ENCODE assay signal across 29 cellular contexts in genomic region chr2:138446043-138446442, GRCh38.
"Had no signal": no experiment of that assay in that cellular context is flagged by ENCODE, and none has a peak within 500 bp of the region (broad histone marks: within the 10 kb centered on the region; RNA-seq: fewer than 3 reads in every experiment).

No MANE protein-coding gene starts in this region.

- DNase-seq: activated CD4-positive, alpha-beta memory T cell treated with anti-CD3 and anti-CD28 coated beads, Interleukin-2, amount 10 ng/mL, durations not matched to agents 7 days and 5 days; activated CD4-positive, alpha-beta T cell treated with anti-CD3 and anti-CD28 coated beads for 1 hour; activated CD4-positive, alpha-beta T cell treated with anti-CD3 and anti-CD28 coated beads, Interleukin-2, amount 10 ng/mL, durations not matched to agents 7 days and 5 days; activated CD8-positive, alpha-beta memory T cell treated with anti-CD3 and anti-CD28 coated beads, Interleukin-2, amount 50 U/mL, for 48 hours; activated gamma-delta T cell treated with Interleukin-2 at 50 U/mL for 16 hours; activated naive CD4-positive, alpha-beta T cell treated with anti-CD3 and anti-CD28 coated beads, Interleukin-2, amount 50 U/mL, for 16 hours; activated T-cell treated with anti-CD3 and anti-CD28 coated beads, Interleukin-2, amount 50 U/mL, for 24 hours; amniotic stem cell; central memory CD4-positive, alpha-beta T cell; endodermal cell; heart left ventricle; hypothalamus; immature natural killer cell; left ventricle myocardium inferior; naive B cell; nucleus accumbens; pancreas; retina; sigmoid colon; stimulated activated CD4-positive, alpha-beta T cell treated with anti-CD3 and anti-CD28 coated beads, Interleukin-2, amount 100 ng/mL, for 24 hours; stimulated activated naive B cell treated with anti-CD40 and anti-IgM and Interleukin-4, amounts not matched to agents 10 μg/mL and 1 μg/mL and 100 μg/mL, for 72 hours; stomach; T-helper 17 cell; T1000; thyroid gland; upper lobe of right lung had no signal

- H3K27ac Mint-ChIP-seq: activated CD4-positive, alpha-beta memory T cell treated with anti-CD3 and anti-CD28 coated beads, Interleukin-2, amount 10 ng/mL, durations not matched to agents 7 days and 5 days; activated CD4-positive, alpha-beta T cell treated with anti-CD3 and anti-CD28 coated beads, Interleukin-2, amount 10 ng/mL, durations not matched to agents 7 days and 5 days; activated T-cell treated with anti-CD3 and anti-CD28 coated beads, Interleukin-2, amount 50 U/mL, for 24 hours; dendritic cell treated with granulocyte-macrophage colony-stimulating factor and Interleukin-4, amounts not matched to agents 40 ng/mL and 50 ng/mL, for 4 days; endodermal cell; immature natural killer cell; naive B cell; stimulated activated naive B cell treated with anti-CD40 and anti-IgM and Interleukin-4, amounts not matched to agents 10 μg/mL and 1 μg/mL and 100 μg/mL, for 72 hours; T-helper 17 cell; WTC11 had no signal

- H3K36me3 Mint-ChIP-seq: immature natural killer cell, naive B cell, WTC11 had no signal

- H3K4me3 Mint-ChIP-seq: activated CD4-positive, alpha-beta memory T cell treated with anti-CD3 and anti-CD28 coated beads, Interleukin-2, amount 10 ng/mL, durations not matched to agents 7 days and 5 days; activated CD4-positive, alpha-beta T cell treated with anti-CD3 and anti-CD28 coated beads, Interleukin-2, amount 10 ng/mL, durations not matched to agents 7 days and 5 days; activated T-cell treated with anti-CD3 and anti-CD28 coated beads, Interleukin-2, amount 50 U/mL, for 24 hours; dendritic cell treated with granulocyte-macrophage colony-stimulating factor and Interleukin-4, amounts not matched to agents 40 ng/mL and 50 ng/mL, for 4 days; endodermal cell; immature natural killer cell; naive B cell; neural crest cell; stimulated activated naive B cell treated with anti-CD40 and anti-IgM and Interleukin-4, amounts not matched to agents 10 μg/mL and 1 μg/mL and 100 μg/mL, for 72 hours; T-helper 17 cell; WTC11 had no signal

- H3K4me1 Mint-ChIP-seq: activated CD4-positive, alpha-beta memory T cell treated with anti-CD3 and anti-CD28 coated beads, Interleukin-2, amount 10 ng/mL, durations not matched to agents 7 days and 5 days; activated CD4-positive, alpha-beta T cell treated with anti-CD3 and anti-CD28 coated beads, Interleukin-2, amount 10 ng/mL, durations not matched to agents 7 days and 5 days; immature natural killer cell; neural crest cell; T-helper 17 cell had no signal

- H3K27me3 Mint-ChIP-seq: activated CD4-positive, alpha-beta T cell treated with anti-CD3 and anti-CD28 coated beads, Interleukin-2, amount 10 ng/mL, durations not matched to agents 7 days and 5 days; dendritic cell treated with granulocyte-macrophage colony-stimulating factor and Interleukin-4, amounts not matched to agents 40 ng/mL and 50 ng/mL, for 4 days; naive B cell; stimulated activated naive B cell treated with anti-CD40 and anti-IgM and Interleukin-4, amounts not matched to agents 10 μg/mL and 1 μg/mL and 100 μg/mL, for 72 hours; T-helper 17 cell had no signal

- H3K9me3 Mint-ChIP-seq: activated CD4-positive, alpha-beta memory T cell treated with anti-CD3 and anti-CD28 coated beads, Interleukin-2, amount 10 ng/mL, durations not matched to agents 7 days and 5 days; activated CD4-positive, alpha-beta T cell treated with anti-CD3 and anti-CD28 coated beads, Interleukin-2, amount 10 ng/mL, durations not matched to agents 7 days and 5 days; activated T-cell treated with anti-CD3 and anti-CD28 coated beads, Interleukin-2, amount 50 U/mL, for 24 hours; dendritic cell treated with granulocyte-macrophage colony-stimulating factor and Interleukin-4, amounts not matched to agents 40 ng/mL and 50 ng/mL, for 4 days; endodermal cell; naive B cell; neural crest cell; stimulated activated naive B cell treated with anti-CD40 and anti-IgM and Interleukin-4, amounts not matched to agents 10 μg/mL and 1 μg/mL and 100 μg/mL, for 72 hours; WTC11 had no signal
